In the genomic region with DNA sequence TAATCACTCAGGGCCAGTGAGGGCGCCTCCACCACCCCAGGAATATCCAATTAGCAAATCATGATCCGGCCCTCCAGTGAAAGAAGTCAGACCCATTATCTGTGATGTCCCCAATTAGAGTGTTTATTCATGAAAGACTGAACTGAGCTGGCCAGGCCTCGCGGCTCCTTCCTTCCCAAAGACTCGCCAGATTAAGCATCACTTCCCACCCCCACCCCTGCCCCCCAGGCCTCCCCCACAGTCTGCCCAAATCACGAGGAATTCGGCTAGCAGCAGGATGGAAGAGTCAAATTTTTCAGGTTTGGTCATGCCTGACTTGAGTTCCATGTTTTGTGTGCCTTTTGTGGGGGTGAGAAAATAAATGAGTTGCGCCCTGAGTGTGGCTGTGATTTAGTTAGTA, we compare ENCODE assay signal across 24 cellular contexts.
DNase-seq lines count a peak whose midpoint lies in the region; ATAC-seq and TF ChIP-seq lines count a peak whose summit lies in the region.
"Had no signal": no experiment of that assay in that cellular context is flagged by ENCODE, and none has a peak within 500 bp of the region (broad histone marks: within the 10 kb centered on the region; RNA-seq: fewer than 3 reads in every experiment).

No MANE protein-coding gene starts in this region.

- intact Hi-C loops in vagina (cut with DNase I) = no loop called here

- H3K27me3 Mint-ChIP-seq in brain = peaks cover 3% of the 10 kb centered on the region
- no peaks in the 10 kb centered on the region for H3K27me3 Mint-ChIP-seq in neural crest cell (ENCODE audit: low read depth)
- H3K27me3 Mint-ChIP-seq: B cell had no signal

- DNase-seq in kidney glomerular epithelial cell (lab: John Stamatoyannopoulos, UW) = peak; percentile 50
- DNase-seq in neural crest cell (ENCODE audit: low read depth, low spot score) = no peak
- DNase-seq in vagina (ENCODE audit: extremely low spot score in 2 of 2) = no peak
- no peak for DNase-seq in COR-L47 (lab: John Stamatoyannopoulos, UW)
- DNase-seq: EL, GM23248, H9, HFFc6, IMR-90, MV-4-11, NCI-H1105 treated with DMSO at 0.1 percent for 48 hours, NCI-H2029 treated with DMSO at 0.1 percent for 48 hours, NCI-H2171, NCI-H345, NCI-H524 had no signal

- TF ChIP-seq POLR2A in vagina (IDR thresholded peaks at IDR 0.05) = no peak

- H3K4me1 Mint-ChIP-seq in brain = peaks cover 33% of the 10 kb centered on the region
- peaks cover 40% of the 10 kb centered on the region for H3K4me1 Mint-ChIP-seq in neural crest cell
- H3K4me1 Mint-ChIP-seq: B cell, CD14-positive monocyte had no signal

- H3K36me3 Mint-ChIP-seq in brain = no peaks in the 10 kb centered on the region
- H3K36me3 Mint-ChIP-seq in neural crest cell (ENCODE audit: low read depth) = no peaks in the 10 kb centered on the region
- H3K36me3 Mint-ChIP-seq: CD14-positive monocyte had no signal

- H3K27me3 ChIP-seq in vagina = no peaks in the 10 kb centered on the region
- H3K27me3 ChIP-seq: SJSA1 had no signal

- H3K4me3 ChIP-seq in vagina = no peak overlapping the region
- H3K4me3 ChIP-seq: A549, GM23248, SJSA1 had no signal

- H3K27ac Mint-ChIP-seq in brain = peak overlapping the region in 3 of 5 experiments; percentile 49 to 80 (median 58)
- H3K27ac Mint-ChIP-seq in neural crest cell (ENCODE audit: unreplicated experiment) = peak overlapping the region; percentile 36
- H3K27ac Mint-ChIP-seq: B cell, CD14-positive monocyte, H9, HFFc6 had no signal

- TF ChIP-seq CTCF in brain (conservative IDR thresholded peaks at IDR 0.05) = no peak
- no peak for TF ChIP-seq CTCF in neural crest cell (conservative IDR thresholded peaks at IDR 0.05)
- TF ChIP-seq CTCF in vagina (IDR thresholded peaks at IDR 0.05) = no peak

- H3K4me1 ChIP-seq in vagina = peaks cover 28% of the 10 kb centered on the region
- H3K4me1 ChIP-seq: A549, SJSA1 had no signal

- H3K36me3 ChIP-seq in vagina = no peaks in the 10 kb centered on the region
- H3K36me3 ChIP-seq: SJSA1 had no signal

- H3K27ac ChIP-seq in vagina = peak overlapping the region; percentile 68
- H3K27ac ChIP-seq: A549, GM23248, KMS-11, SJSA1 had no signal

- H3K9me3 Mint-ChIP-seq in brain (peaks cover 0 to 19% (median 0%) of the 10 kb centered on the region in 5 experiments), neural crest cell (peaks cover 3% of the 10 kb centered on the region)
- H3K9me3 Mint-ChIP-seq: H9, HFFc6 had no signal

- H3K4me3 Mint-ChIP-seq in brain (peak overlapping the region in 1 of 5 experiments; percentile 71), neural crest cell (no peak overlapping the region)
- H3K4me3 Mint-ChIP-seq: B cell, CD14-positive monocyte, H9, HFFc6 had no signal

- no peak for ATAC-seq in GM18520 (IDR thresholded peaks at IDR 0.05; ENCODE audit: unreplicated experiment)
- no peak for ATAC-seq in HG03342 (IDR thresholded peaks at IDR 0.05; ENCODE audit: unreplicated experiment)
- ATAC-seq: A549, Right ventricle myocardium inferior had no signal

- no peaks in the 10 kb centered on the region for H3K9me3 ChIP-seq in vagina
- H3K9me3 ChIP-seq: A549, SJSA1 had no signal
